In the genomic region with DNA sequence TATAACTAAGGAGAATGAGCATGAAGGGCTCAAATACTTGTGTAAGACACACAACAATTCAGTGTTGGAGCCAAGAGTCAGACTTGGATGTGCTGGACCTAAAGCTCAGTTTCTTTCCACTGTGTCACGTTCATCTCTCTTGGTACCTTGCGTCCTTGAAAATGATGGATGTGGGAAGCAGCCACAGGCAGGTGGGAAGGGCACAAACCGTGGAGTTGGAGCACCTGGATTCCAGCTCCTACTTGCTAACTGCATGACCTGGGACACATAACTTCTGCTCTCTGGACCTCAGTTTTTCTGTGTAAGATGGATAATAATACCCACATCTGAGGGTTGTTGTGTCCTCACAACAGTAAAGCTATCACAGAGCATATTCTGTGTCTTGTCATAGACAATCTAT, we compare ENCODE assay signal across 7 cellular contexts.
"Had no signal": no experiment of that assay in that cellular context is flagged by ENCODE, and none has a peak within 500 bp of the region (broad histone marks: within the 10 kb centered on the region; RNA-seq: fewer than 3 reads in every experiment).

No MANE protein-coding gene starts in this region.

- H3K9me3 Mint-ChIP-seq: GM23338, H9 had no signal

- FAIRE-seq: H1, H54, K562 had no signal

- DNase-seq: H9, HCEC 1CT, IMR-90 had no signal

- H3K4me2 ChIP-seq: GM23338 had no signal

- H2AFZ ChIP-seq: GM23338 had no signal

- H3K4me3 ChIP-seq: GM23338, K562 had no signal

- H3K4me3 Mint-ChIP-seq: GM23338, H9 had no signal

- H3K27ac Mint-ChIP-seq: GM23338, H9 had no signal
